Comparison of ENCODE assay signal across 27 cellular contexts in the genomic region with DNA sequence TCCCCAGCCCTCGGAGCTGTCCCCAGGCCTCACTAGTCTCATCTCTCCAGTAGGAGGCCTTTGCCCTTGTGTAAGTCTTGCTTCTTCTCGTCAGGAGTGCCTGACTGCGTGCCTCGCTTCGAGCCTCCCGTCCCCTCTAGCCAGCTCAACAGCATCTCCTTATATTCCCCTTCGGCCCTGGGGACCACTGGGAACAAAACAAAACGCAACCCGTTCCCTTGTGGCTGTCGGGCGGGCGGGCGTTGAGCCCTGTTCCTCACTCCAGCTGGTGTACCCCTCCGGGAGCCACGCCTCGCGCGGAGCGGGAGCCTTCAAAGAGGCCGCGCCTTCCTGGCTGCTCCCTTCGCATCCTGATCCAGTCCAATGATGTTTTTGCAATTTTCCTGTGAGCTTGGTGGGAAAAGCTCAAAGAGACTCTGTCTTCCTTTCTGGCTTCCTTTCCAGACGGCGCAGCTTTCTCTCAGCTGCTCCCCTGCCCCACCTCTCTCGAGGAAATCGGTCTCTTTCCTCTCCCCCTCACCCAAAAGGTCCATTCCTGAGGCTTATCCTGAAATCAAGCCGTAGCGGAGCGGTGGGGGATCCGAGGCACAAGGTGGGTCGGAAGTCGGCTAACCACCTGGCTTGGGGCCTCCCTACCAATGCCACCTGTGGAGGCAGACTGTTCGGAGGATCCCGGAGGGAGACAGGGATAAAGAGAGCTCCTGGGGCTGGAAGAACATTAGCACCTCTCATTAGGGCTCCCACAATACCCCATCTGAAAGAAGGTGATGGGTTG. TPM values are rescaled to one million over a fixed set of nuclear protein-coding genes. Genes with fewer than 3 reads are reported as not detected.
A peak's percentile ranks its signal among the peaks of the same experiment; 100 is the strongest.
DNase-seq lines count a peak whose midpoint lies in the region; ATAC-seq and TF ChIP-seq lines count a peak whose summit lies in the region.
"Had no signal": no experiment of that assay in that cellular context is flagged by ENCODE, and none has a peak within 500 bp of the region (broad histone marks: within the 10 kb centered on the region; RNA-seq: fewer than 3 reads in every experiment).

No MANE protein-coding gene starts in this region.

- H3K79me1 ChIP-seq in neuronal stem cell (ENCODE audit: low read depth, low read length) = no peaks in the 10 kb centered on the region

- H3K23ac ChIP-seq in neuronal stem cell (ENCODE audit: low read depth, low read length, poor library complexity) = peak overlapping the region; percentile 89

- H3K4me1 Mint-ChIP-seq in activated T-helper 2 cell treated with anti-CD3 and anti-CD28 coated beads, Interferon-gamma antibody, Interleukin-2, Interleukin-4, amounts not matched to agents 10 μg/mL and 5 μg/mL and 100 μg/mL, durations not matched to agents 14 hours and 24 hours and 36 hours (ENCODE audit: low read depth) = peaks cover 8% of the 10 kb centered on the region

- H2AFZ ChIP-seq in neuronal stem cell (ENCODE audit: low read length) = no peak overlapping the region

- H4K20me1 ChIP-seq in BLaER1 treated with 17β-estradiol and CSF1 and Interleukin-3, amounts not matched to agents 10 nM and 100 nM = no peaks in the 10 kb centered on the region

- no peaks in the 10 kb centered on the region for H3K36me3 Mint-ChIP-seq in activated T-helper 2 cell treated with anti-CD3 and anti-CD28 coated beads, Interferon-gamma antibody, Interleukin-2, Interleukin-4, amounts not matched to agents 10 μg/mL and 5 μg/mL and 100 μg/mL, durations not matched to agents 14 hours and 24 hours and 36 hours (ENCODE audit: low read depth)
- H3K36me3 Mint-ChIP-seq: activated CD4-positive, alpha-beta memory T cell treated with anti-CD3 and anti-CD28 coated beads for 36 hours; CD8-positive, alpha-beta T cell; immature natural killer cell; naive thymus-derived CD8-positive, alpha-beta T cell had no signal

- H2AK5ac ChIP-seq in neuronal stem cell (ENCODE audit: low read depth, low read length) = peak overlapping the region; percentile 46

- H3K36me3 ChIP-seq in BLaER1 treated with 17β-estradiol and CSF1 and Interleukin-3, amounts not matched to agents 10 nM and 100 nM = no peaks in the 10 kb centered on the region
- H3K36me3 ChIP-seq in neuronal stem cell (replicated peaks in 1 of 2; ENCODE audit: control insufficient read depth in 2 of 2, insufficient read depth in 2 of 2, low read length in 2 of 2) = no peaks in the 10 kb centered on the region
- H3K36me3 ChIP-seq: WERI-Rb-1 had no signal

- intact Hi-C loops in activated T-helper 2 cell treated with anti-CD3 and anti-CD28 coated beads, Interferon-gamma antibody, Interleukin-2, Interleukin-4, amounts not matched to agents 10 μg/mL and 5 μg/mL and 100 μg/mL, durations not matched to agents 14 hours and 24 hours and 36 hours (cut with micrococcal nuclease) = no loop called here

- H4K8ac ChIP-seq in neuronal stem cell (ENCODE audit: low read depth, low read length) = peak overlapping the region; percentile 65

- peak overlapping the region; percentile 91 for H2BK120ac ChIP-seq in neuronal stem cell (ENCODE audit: low read depth, low read length)

- peaks cover 0 to 7% (median 0%) of the 10 kb centered on the region in 11 experiments; a peak in 1 of 22 replicates for H3K27me3 ChIP-seq in BLaER1 treated with 17β-estradiol and CSF1 and Interleukin-3, amounts not matched to agents 10 nM and 100 nM
- H3K27me3 ChIP-seq in foreskin keratinocyte = no peaks in the 10 kb centered on the region
- no peaks in the 10 kb centered on the region for H3K27me3 ChIP-seq in neuronal stem cell (ENCODE audit: control insufficient read depth in 3 of 3, insufficient read depth in 3 of 3, low read depth in 1 of 3, low read length in 3 of 3)

- TF ChIP-seq CTCF in RWPE1 (conservative IDR thresholded peaks at IDR 0.05; ENCODE audit: low read depth) (no peak), foreskin keratinocyte (conservative IDR thresholded peaks at IDR 0.05) (peak; percentile 18)

- no peak overlapping the region for H3K4ac ChIP-seq in neuronal stem cell (ENCODE audit: low read length)

- H3K9ac ChIP-seq in BLaER1 treated with 17β-estradiol and CSF1 and Interleukin-3, amounts not matched to agents 10 nM and 100 nM = peak overlapping the region in 10 of 11 experiments; percentile 1 to 53 (median 29); a peak in 12 of 22 replicates
- peak overlapping the region; percentile 44 for H3K9ac ChIP-seq in neuronal stem cell (ENCODE audit: low read depth, low read length, poor library complexity)

- CTCF ChIA-PET in RWPE1 (lab: Yijun Ruan, JAX) = interaction anchor here (0.7 to 0.9 kb wide), 2 partner anchors 10 to 1429 kb away, joined by 3 to 7 read pairs; no protein-coding TSS in a partner anchor

- no peak overlapping the region for H3K4me3 Mint-ChIP-seq in activated T-helper 2 cell treated with anti-CD3 and anti-CD28 coated beads, Interferon-gamma antibody, Interleukin-2, Interleukin-4, amounts not matched to agents 10 μg/mL and 5 μg/mL and 100 μg/mL, durations not matched to agents 14 hours and 24 hours and 36 hours (ENCODE audit: low read depth)
- H3K4me3 Mint-ChIP-seq: activated CD4-positive, alpha-beta memory T cell treated with anti-CD3 and anti-CD28 coated beads for 36 hours; activated naive CD4-positive, alpha-beta T cell treated with anti-CD3 and anti-CD28 coated beads, Interleukin-2, amount 10 ng/mL, durations not matched to agents 7 days and 5 days; central memory CD8-positive, alpha-beta T cell; HFFc6; T-helper 1 cell treated with Interleukin-12 subunit alpha and Interleukin-12 subunit beta and Interleukin-4 antibody, amounts not matched to agents 30 μg/mL and 1 μg/mL, for 36 hours had no signal

- H4K91ac ChIP-seq in neuronal stem cell (ENCODE audit: low read depth, low read length, poor library complexity) = no peak overlapping the region

- peak overlapping the region; percentile 53 to 92 (median 81) for H3K4me2 ChIP-seq in BLaER1 treated with 17β-estradiol and CSF1 and Interleukin-3, amounts not matched to agents 10 nM and 100 nM
- H3K4me2 ChIP-seq in neuronal stem cell (ENCODE audit: insufficient read depth, low read length, poor library complexity, severe bottlenecking) = no peak overlapping the region
- H3K4me2 ChIP-seq: smooth muscle cell had no signal

- H3K18ac ChIP-seq in neuronal stem cell (ENCODE audit: low read length) = peak overlapping the region; percentile 17

- H3K27me3 Mint-ChIP-seq in activated T-helper 2 cell treated with anti-CD3 and anti-CD28 coated beads, Interferon-gamma antibody, Interleukin-2, Interleukin-4, amounts not matched to agents 10 μg/mL and 5 μg/mL and 100 μg/mL, durations not matched to agents 14 hours and 24 hours and 36 hours (ENCODE audit: low read depth) = no peaks in the 10 kb centered on the region
- H3K27me3 Mint-ChIP-seq: central memory CD8-positive, alpha-beta T cell had no signal

- no peak overlapping the region for H3K27ac Mint-ChIP-seq in activated T-helper 2 cell treated with anti-CD3 and anti-CD28 coated beads, Interferon-gamma antibody, Interleukin-2, Interleukin-4, amounts not matched to agents 10 μg/mL and 5 μg/mL and 100 μg/mL, durations not matched to agents 14 hours and 24 hours and 36 hours
- H3K27ac Mint-ChIP-seq: activated CD4-positive, alpha-beta memory T cell treated with anti-CD3 and anti-CD28 coated beads for 36 hours; CD8-positive, alpha-beta T cell; HFFc6; immature natural killer cell; T-helper 1 cell treated with Interleukin-12 subunit alpha and Interleukin-12 subunit beta and Interleukin-4 antibody, amounts not matched to agents 30 μg/mL and 1 μg/mL, for 36 hours had no signal

- no CpG with 5 or more reads among the region's 34 CpGs for WGBS in neuronal stem cell (ENCODE audit: extremely low coverage in 2 of 2, insufficient read length in 2 of 2, insufficient replicate concordance in 1 of 2), 2 donors

- no peak for DNase-seq in RWPE1 (ENCODE audit: low spot score)
- no peak for DNase-seq in foreskin keratinocyte
- no peak for DNase-seq in neuronal stem cell (ENCODE audit: low spot score)
- DNase-seq in COR-L47 (lab: John Stamatoyannopoulos, UW) = no peak
- DNase-seq in activated T-helper 2 cell treated with anti-CD3 and anti-CD28 coated beads, Interferon-gamma antibody, Interleukin-2, Interleukin-4, amounts not matched to agents 10 μg/mL and 5 μg/mL and 100 μg/mL, durations not matched to agents 14 hours and 24 hours and 36 hours (ENCODE audit: low spot score) = no peak
- DNase-seq in NCI-H2081 treated with DMSO at 0.1 percent for 48 hours (lab: John Stamatoyannopoulos, UW) = no peak
- no peak for DNase-seq in SHP77 treated with DMSO at 0.1 percent for 48 hours (lab: John Stamatoyannopoulos, UW)
- DNase-seq: activated CD4-positive, alpha-beta memory T cell treated with anti-CD3 and anti-CD28 coated beads for 36 hours; activated naive CD4-positive, alpha-beta T cell treated with anti-CD3 and anti-CD28 coated beads, Interleukin-2, amount 10 ng/mL, durations not matched to agents 7 days and 5 days; anterior cingulate cortex; CD8-positive, alpha-beta T cell; DMS79; effector CD8-positive, alpha-beta T cell; head of caudate nucleus; HFFc6; immature natural killer cell; KBM-7; MV-4-11; NCI-H2029; NCI-H524 treated with DMSO at 0.1 percent for 48 hours; SIG-M5; WERI-Rb-1 had no signal

- H3K4me1 ChIP-seq in BLaER1 treated with 17β-estradiol and CSF1 and Interleukin-3, amounts not matched to agents 10 nM and 100 nM = peaks cover 62 to 81% (median 72%) of the 10 kb centered on the region in 10 experiments
- H3K4me1 ChIP-seq in foreskin keratinocyte (peaks cover 12% of the 10 kb centered on the region), neuronal stem cell (ENCODE audit: control insufficient read depth in 2 of 2, insufficient read depth in 1 of 2, low read depth in 1 of 2, low read length in 2 of 2) (peaks cover 13 to 14% of the 10 kb centered on the region in 2 donors)

- H3K4me3 ChIP-seq in BLaER1 treated with 17β-estradiol and CSF1 and Interleukin-3, amounts not matched to agents 10 nM and 100 nM = peak overlapping the region in 1 of 10 experiments; percentile 15; a peak in 2 of 20 replicates
- H3K4me3 ChIP-seq in neuronal stem cell (ENCODE audit: low read length in 2 of 2) = no peak overlapping the region
- H3K4me3 ChIP-seq: smooth muscle cell had no signal

- H3K9me3 ChIP-seq in BLaER1 treated with 17β-estradiol and CSF1 and Interleukin-3, amounts not matched to agents 10 nM and 100 nM (replicated peaks in 1 of 11) = peaks cover 0 to 15% (median 0%) of the 10 kb centered on the region in 11 experiments; a peak in 2 of 22 replicates
- no peaks in the 10 kb centered on the region for H3K9me3 ChIP-seq in neuronal stem cell (replicated peaks in 1 of 2; ENCODE audit: control insufficient read depth in 2 of 2, insufficient read depth in 1 of 2, low read depth in 1 of 2, low read length in 2 of 2)

- peak overlapping the region; percentile 39 for H2BK5ac ChIP-seq in neuronal stem cell (ENCODE audit: low read length)

- H3K27ac ChIP-seq in BLaER1 treated with 17β-estradiol and CSF1 and Interleukin-3, amounts not matched to agents 10 nM and 100 nM = peak overlapping the region in 10 of 11 experiments; percentile 3 to 61 (median 35); a peak in 18 of 22 replicates
- H3K27ac ChIP-seq in RWPE1 (peak overlapping the region; percentile 16; the same call in 1 of the 2 replicates), foreskin keratinocyte (no peak overlapping the region), neuronal stem cell (replicated peaks; ENCODE audit: low read length) (no peak overlapping the region)
- H3K27ac ChIP-seq: WERI-Rb-1 had no signal

- POLR2A ChIA-PET in RWPE1 (lab: Yijun Ruan, JAX; ENCODE audit: low non-redundant PET) = no interaction called here

- no peak overlapping the region for H3K14ac ChIP-seq in neuronal stem cell (ENCODE audit: low read length)

- H2BK15ac ChIP-seq in neuronal stem cell (ENCODE audit: low read length) = peak overlapping the region; percentile 89

- peak overlapping the region; percentile 73 for H2BK12ac ChIP-seq in neuronal stem cell (ENCODE audit: low read length)

- no peaks in the 10 kb centered on the region for H3K9me3 Mint-ChIP-seq in activated T-helper 2 cell treated with anti-CD3 and anti-CD28 coated beads, Interferon-gamma antibody, Interleukin-2, Interleukin-4, amounts not matched to agents 10 μg/mL and 5 μg/mL and 100 μg/mL, durations not matched to agents 14 hours and 24 hours and 36 hours
- H3K9me3 Mint-ChIP-seq: activated CD4-positive, alpha-beta memory T cell treated with anti-CD3 and anti-CD28 coated beads for 36 hours; activated naive CD4-positive, alpha-beta T cell treated with anti-CD3 and anti-CD28 coated beads, Interleukin-2, amount 10 ng/mL, durations not matched to agents 7 days and 5 days; CD8-positive, alpha-beta T cell; central memory CD8-positive, alpha-beta T cell; HFFc6; immature natural killer cell; naive thymus-derived CD8-positive, alpha-beta T cell; T-helper 1 cell treated with Interleukin-12 subunit alpha and Interleukin-12 subunit beta and Interleukin-4 antibody, amounts not matched to agents 30 μg/mL and 1 μg/mL, for 36 hours had no signal

- ATAC-seq in foreskin keratinocyte = peak; percentile 45
- ATAC-seq: CD8-positive, alpha-beta T cell; naive thymus-derived CD8-positive, alpha-beta T cell had no signal

RNA-seq across cellular contexts. Expression of gene SRP14, which starts 33.4 kb away (rescaled TPM):
- 136 and 141 TPM in 2 replicates for total RNA-seq in foreskin keratinocyte
- 403 and 413 TPM in 2 replicates for polyA plus RNA-seq in foreskin keratinocyte
- 655 TPM for polyA plus RNA-seq in neuronal stem cell (2013, experiment 1 of 2)
- 647 TPM for polyA plus RNA-seq in neuronal stem cell (2013, experiment 2 of 2)
- total RNA-seq in activated T-helper 2 cell treated with anti-CD3 and anti-CD28 coated beads, Interferon-gamma antibody, Interleukin-2, Interleukin-4, amounts not matched to agents 10 μg/mL and 5 μg/mL and 100 μg/mL, durations not matched to agents 14 hours and 24 hours and 36 hours = 160 and 167 TPM in 2 replicates

RNA-seq across cellular contexts. Expression of gene BMF, which starts 36.3 kb away (rescaled TPM):
- total RNA-seq in foreskin keratinocyte = 0.07 and 0.34 TPM in 2 replicates
- 0.07 and 0.22 TPM in 2 replicates for polyA plus RNA-seq in foreskin keratinocyte
- polyA plus RNA-seq in neuronal stem cell (2013, experiment 1 of 2) = 6.6 TPM
- 6.6 TPM for polyA plus RNA-seq in neuronal stem cell (2013, experiment 2 of 2)
- 16.1 and 17.9 TPM in 2 replicates for total RNA-seq in activated T-helper 2 cell treated with anti-CD3 and anti-CD28 coated beads, Interferon-gamma antibody, Interleukin-2, Interleukin-4, amounts not matched to agents 10 μg/mL and 5 μg/mL and 100 μg/mL, durations not matched to agents 14 hours and 24 hours and 36 hours

Comparison
In these comparisons a context has a peak if more than half of its experiments do, and no peak if none do; other contexts are left out.
1. H3K27ac ChIP-seq: peak in BLaER1 treated with 17β-estradiol and CSF1 and Interleukin-3, amounts not matched to agents 10 nM and 100 nM (10 of 11) and RWPE1 (single experiment); none in foreskin keratinocyte (single experiment) and neuronal stem cell (single experiment).
2. RNA of gene BMF, which starts 36.3 kb away (total RNA-seq): 16.1 to 17.9 TPM in activated T-helper 2 cell treated with anti-CD3 and anti-CD28 coated beads, Interferon-gamma antibody, Interleukin-2, Interleukin-4, amounts not matched to agents 10 μg/mL and 5 μg/mL and 100 μg/mL, durations not matched to agents 14 hours and 24 hours and 36 hours; 0.07 to 0.34 TPM in foreskin keratinocyte; every median in the first group is over 10 times any median in the second.